Comparison of ENCODE assay signal across 8 cellular contexts in the genomic region with DNA sequence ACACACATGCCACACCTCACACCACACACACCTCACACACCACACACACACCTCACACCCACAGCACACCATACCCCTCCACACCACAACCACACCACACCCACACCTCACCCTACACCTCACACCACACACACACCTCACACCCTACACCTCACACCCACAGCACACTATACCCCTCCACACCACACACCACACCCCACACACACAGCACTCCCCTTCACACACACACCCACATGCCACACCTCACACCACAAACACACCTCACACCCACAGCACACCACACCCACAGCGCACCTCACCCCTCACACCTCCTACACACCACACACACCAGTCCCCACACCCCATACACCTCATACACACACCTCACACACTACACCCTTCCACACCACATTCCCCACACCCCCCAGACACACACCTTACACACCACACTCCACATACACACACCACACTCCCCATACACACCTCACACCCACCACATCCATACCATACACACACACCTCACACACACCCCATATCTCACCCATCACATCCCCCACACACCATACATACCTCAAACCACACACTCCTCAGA.
DNase-seq lines count a peak whose midpoint lies in the region; FAIRE-seq and TF ChIP-seq lines count a peak whose summit lies in the region.

No MANE protein-coding gene starts in this region.

- FAIRE-seq in HTR-8/SVneo (lab: Jason Lieb, UNC), result peak; percentile 100

- TF ChIP-seq CTCF in neutrophil (IDR thresholded peaks at IDR 0.05) (no peak), dorsolateral prefrontal cortex (IDR thresholded peaks at IDR 0.05 in 54 of 56, conservative IDR thresholded peaks at IDR 0.05 in 2 of 56; ENCODE audit: low read depth in 1 of 56, partially characterized antibody in 56 of 56) (no peak)

- H3K9ac ChIP-seq in BLaER1, result no peak overlapping the region

- no peak for DNase-seq in HTR-8/SVneo (ENCODE audit: insufficient read length, low spot score)
- DNase-seq in caudate nucleus (lab: John Stamatoyannopoulos, UW), result peak in 1 of 61 donors; percentile 56
- no peak for DNase-seq in dorsolateral prefrontal cortex
- no peak for DNase-seq in SW480 (ENCODE audit: low spot score)
- no peak for DNase-seq in EL
- no peak for DNase-seq in NCI-H345 treated with DMSO at 0.1 percent for 48 hours (lab: John Stamatoyannopoulos, UW; ENCODE audit: unreplicated experiment)

- H3K27ac ChIP-seq in BLaER1 (no peak overlapping the region), caudate nucleus (ENCODE audit: low read depth, low read length) (peak overlapping the region; percentile 49), neutrophil (peak overlapping the region; percentile 66), dorsolateral prefrontal cortex (peak overlapping the region in 10 of 59 donors; percentile 2 to 77 (median 60))

- H3K9me3 ChIP-seq in BLaER1 (no peaks in the 10 kb centered on the region), neutrophil (no peaks in the 10 kb centered on the region)

- no peak overlapping the region for H3K4me3 ChIP-seq in BLaER1
- no peak overlapping the region for H3K4me3 ChIP-seq in neutrophil (ENCODE audit: low read depth in 1 of 2, low read length in 1 of 2)
- no peak overlapping the region for H3K4me3 ChIP-seq in dorsolateral prefrontal cortex

- intact Hi-C loops in dorsolateral prefrontal cortex (cut with DNase I), result no loop called here

- H3K27me3 ChIP-seq in BLaER1 (no peaks in the 10 kb centered on the region), neutrophil (no peaks in the 10 kb centered on the region), dorsolateral prefrontal cortex (no peaks in the 10 kb centered on the region)

- peak overlapping the region; percentile 73 for H3K4me2 ChIP-seq in BLaER1

- H4K20me1 ChIP-seq in BLaER1, result no peaks in the 10 kb centered on the region

- peaks cover 67% of the 10 kb centered on the region for H3K36me3 ChIP-seq in BLaER1
- H3K36me3 ChIP-seq in neutrophil, result peaks cover 100% of the 10 kb centered on the region

- H3K4me1 ChIP-seq in BLaER1 (peaks cover 35% of the 10 kb centered on the region), neutrophil (ENCODE audit: control insufficient read depth in 1 of 2, insufficient read depth in 1 of 2, low read depth in 1 of 2, low read length in 1 of 2) (peaks cover 35 to 37% of the 10 kb centered on the region in 2 experiments)
